ENCODE assay signal across 2 cellular contexts in genomic region chr1:58991305-58991704, GRCh38.
TF ChIP-seq lines count a peak whose summit lies in the region.

No MANE protein-coding gene starts in this region.

TF ChIP-seq in endothelial cell of umbilical vein, 7 proteins besides CTCF, POLR2A, EP300 and RAD21 (continued from another document):
- TF ChIP-seq FOS (IDR thresholded peaks at IDR 0.05; ENCODE audit: borderline replicate concordance, insufficient read depth, low read length) = no peak
- TF ChIP-seq GATA2 (IDR thresholded peaks at IDR 0.05; ENCODE audit: insufficient read depth, insufficient read length, low read depth, low read length) = no peak
- no peak for TF ChIP-seq MAX (IDR thresholded peaks at IDR 0.05; ENCODE audit: insufficient read depth, insufficient read length)

TF ChIP-seq in WTC11, 78 proteins besides CTCF, POLR2A, EP300 and RAD21 (continued from another document):
- TF ChIP-seq, protein P1, sequence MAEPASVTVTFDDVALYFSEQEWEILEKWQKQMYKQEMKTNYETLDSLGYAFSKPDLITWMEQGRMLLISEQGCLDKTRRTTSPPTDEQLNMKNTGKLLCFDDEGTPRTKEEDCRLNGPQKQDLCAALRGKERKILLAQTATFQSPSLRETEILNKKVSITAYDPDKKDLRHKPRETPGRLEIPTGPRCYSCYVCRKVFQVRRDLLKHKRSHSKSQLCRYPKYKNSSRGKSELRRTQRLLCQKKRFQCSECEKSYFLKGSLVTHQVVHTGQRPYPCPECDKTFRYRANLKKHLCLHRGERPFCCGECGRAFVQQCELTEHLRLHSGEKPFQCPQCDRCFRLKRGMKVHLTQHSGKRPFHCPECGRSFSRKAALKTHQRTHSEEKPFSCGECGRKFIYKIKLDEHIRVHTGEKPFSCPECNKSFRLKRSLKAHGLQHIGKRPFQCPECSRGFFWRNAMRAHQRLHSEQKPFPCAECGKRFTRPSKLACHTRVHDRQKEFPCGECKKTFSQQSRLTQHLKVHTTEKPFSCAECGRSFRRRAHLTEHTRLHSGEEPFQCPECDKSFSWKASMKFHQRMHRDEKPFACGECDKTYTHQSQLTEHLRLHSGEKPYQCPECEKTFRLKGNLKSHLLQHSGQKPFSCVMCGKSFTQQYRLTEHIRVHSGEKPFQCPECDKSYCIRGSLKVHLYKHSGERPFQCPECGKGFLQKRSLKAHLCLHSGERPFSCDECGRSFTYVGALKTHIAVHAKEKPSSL (CRISPR knock-in tag; conservative IDR thresholded peaks at IDR 0.05) = no peak
- TF ChIP-seq, protein P2, sequence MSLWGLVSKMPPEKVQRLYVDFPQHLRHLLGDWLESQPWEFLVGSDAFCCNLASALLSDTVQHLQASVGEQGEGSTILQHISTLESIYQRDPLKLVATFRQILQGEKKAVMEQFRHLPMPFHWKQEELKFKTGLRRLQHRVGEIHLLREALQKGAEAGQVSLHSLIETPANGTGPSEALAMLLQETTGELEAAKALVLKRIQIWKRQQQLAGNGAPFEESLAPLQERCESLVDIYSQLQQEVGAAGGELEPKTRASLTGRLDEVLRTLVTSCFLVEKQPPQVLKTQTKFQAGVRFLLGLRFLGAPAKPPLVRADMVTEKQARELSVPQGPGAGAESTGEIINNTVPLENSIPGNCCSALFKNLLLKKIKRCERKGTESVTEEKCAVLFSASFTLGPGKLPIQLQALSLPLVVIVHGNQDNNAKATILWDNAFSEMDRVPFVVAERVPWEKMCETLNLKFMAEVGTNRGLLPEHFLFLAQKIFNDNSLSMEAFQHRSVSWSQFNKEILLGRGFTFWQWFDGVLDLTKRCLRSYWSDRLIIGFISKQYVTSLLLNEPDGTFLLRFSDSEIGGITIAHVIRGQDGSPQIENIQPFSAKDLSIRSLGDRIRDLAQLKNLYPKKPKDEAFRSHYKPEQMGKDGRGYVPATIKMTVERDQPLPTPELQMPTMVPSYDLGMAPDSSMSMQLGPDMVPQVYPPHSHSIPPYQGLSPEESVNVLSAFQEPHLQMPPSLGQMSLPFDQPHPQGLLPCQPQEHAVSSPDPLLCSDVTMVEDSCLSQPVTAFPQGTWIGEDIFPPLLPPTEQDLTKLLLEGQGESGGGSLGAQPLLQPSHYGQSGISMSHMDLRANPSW (CRISPR knock-in tag; conservative IDR thresholded peaks at IDR 0.05; ENCODE audit: low read depth) = no peak
- no peak for TF ChIP-seq ELF4 (CRISPR knock-in tag; IDR thresholded peaks at IDR 0.05; ENCODE audit: low read depth)
- no peak for TF ChIP-seq ATF1 (CRISPR knock-in tag; IDR thresholded peaks at IDR 0.05)
- no peak for TF ChIP-seq RELA (CRISPR knock-in tag; IDR thresholded peaks at IDR 0.05; ENCODE audit: borderline replicate concordance)
- no peak for TF ChIP-seq CREB1 (CRISPR knock-in tag; IDR thresholded peaks at IDR 0.05)
- TF ChIP-seq NR1H2 (CRISPR knock-in tag; IDR thresholded peaks at IDR 0.05) = no peak
- TF ChIP-seq ZNF671 (CRISPR knock-in tag; IDR thresholded peaks at IDR 0.05) = no peak
- no peak for TF ChIP-seq ZNF219 (CRISPR knock-in tag; IDR thresholded peaks at IDR 0.05; ENCODE audit: borderline replicate concordance)
- TF ChIP-seq, protein P3, sequence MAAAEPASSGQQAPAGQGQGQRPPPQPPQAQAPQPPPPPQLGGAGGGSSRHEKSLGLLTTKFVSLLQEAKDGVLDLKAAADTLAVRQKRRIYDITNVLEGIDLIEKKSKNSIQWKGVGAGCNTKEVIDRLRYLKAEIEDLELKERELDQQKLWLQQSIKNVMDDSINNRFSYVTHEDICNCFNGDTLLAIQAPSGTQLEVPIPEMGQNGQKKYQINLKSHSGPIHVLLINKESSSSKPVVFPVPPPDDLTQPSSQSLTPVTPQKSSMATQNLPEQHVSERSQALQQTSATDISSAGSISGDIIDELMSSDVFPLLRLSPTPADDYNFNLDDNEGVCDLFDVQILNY (CRISPR knock-in tag; IDR thresholded peaks at IDR 0.05) = no peak
- TF ChIP-seq, protein P4, sequence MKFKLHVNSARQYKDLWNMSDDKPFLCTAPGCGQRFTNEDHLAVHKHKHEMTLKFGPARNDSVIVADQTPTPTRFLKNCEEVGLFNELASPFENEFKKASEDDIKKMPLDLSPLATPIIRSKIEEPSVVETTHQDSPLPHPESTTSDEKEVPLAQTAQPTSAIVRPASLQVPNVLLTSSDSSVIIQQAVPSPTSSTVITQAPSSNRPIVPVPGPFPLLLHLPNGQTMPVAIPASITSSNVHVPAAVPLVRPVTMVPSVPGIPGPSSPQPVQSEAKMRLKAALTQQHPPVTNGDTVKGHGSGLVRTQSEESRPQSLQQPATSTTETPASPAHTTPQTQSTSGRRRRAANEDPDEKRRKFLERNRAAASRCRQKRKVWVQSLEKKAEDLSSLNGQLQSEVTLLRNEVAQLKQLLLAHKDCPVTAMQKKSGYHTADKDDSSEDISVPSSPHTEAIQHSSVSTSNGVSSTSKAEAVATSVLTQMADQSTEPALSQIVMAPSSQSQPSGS (CRISPR knock-in tag; IDR thresholded peaks at IDR 0.05; ENCODE audit: borderline replicate concordance, low read depth) = no peak
- no peak for TF ChIP-seq USF1 (CRISPR knock-in tag; IDR thresholded peaks at IDR 0.05)
- no peak for TF ChIP-seq ZBTB21 (CRISPR knock-in tag; IDR thresholded peaks at IDR 0.05; ENCODE audit: borderline replicate concordance)
- no peak for TF ChIP-seq IRF1 (CRISPR knock-in tag; IDR thresholded peaks at IDR 0.05)
- no peak for TF ChIP-seq IRF2 (CRISPR knock-in tag; IDR thresholded peaks at IDR 0.05; ENCODE audit: borderline replicate concordance, low read depth)
- TF ChIP-seq ZNF416 (CRISPR knock-in tag; IDR thresholded peaks at IDR 0.05) = no peak
